Comparison of ENCODE assay signal across 10 cellular contexts in genomic region chr1:16565324-16565723, GRCh38. TPM values are rescaled to one million over a fixed set of nuclear protein-coding genes. Genes with fewer than 3 reads are reported as not detected.
"Had no signal": no experiment of that assay in that cellular context is flagged by ENCODE, and none has a peak within 500 bp of the region (broad histone marks: within the 10 kb centered on the region; RNA-seq: fewer than 3 reads in every experiment).

No MANE protein-coding gene starts in this region.

RNA-seq across cellular contexts. Expression of gene RNU1-1, which starts 51.2 kb away (rescaled TPM):
- total RNA-seq: osteoblast, right atrium auricular region had no signal
- polyA plus RNA-seq: neural cell, ovary, pancreas, psoas muscle, right cardiac atrium, sigmoid colon, small intestine, spleen had no signal
